In the genomic region with DNA sequence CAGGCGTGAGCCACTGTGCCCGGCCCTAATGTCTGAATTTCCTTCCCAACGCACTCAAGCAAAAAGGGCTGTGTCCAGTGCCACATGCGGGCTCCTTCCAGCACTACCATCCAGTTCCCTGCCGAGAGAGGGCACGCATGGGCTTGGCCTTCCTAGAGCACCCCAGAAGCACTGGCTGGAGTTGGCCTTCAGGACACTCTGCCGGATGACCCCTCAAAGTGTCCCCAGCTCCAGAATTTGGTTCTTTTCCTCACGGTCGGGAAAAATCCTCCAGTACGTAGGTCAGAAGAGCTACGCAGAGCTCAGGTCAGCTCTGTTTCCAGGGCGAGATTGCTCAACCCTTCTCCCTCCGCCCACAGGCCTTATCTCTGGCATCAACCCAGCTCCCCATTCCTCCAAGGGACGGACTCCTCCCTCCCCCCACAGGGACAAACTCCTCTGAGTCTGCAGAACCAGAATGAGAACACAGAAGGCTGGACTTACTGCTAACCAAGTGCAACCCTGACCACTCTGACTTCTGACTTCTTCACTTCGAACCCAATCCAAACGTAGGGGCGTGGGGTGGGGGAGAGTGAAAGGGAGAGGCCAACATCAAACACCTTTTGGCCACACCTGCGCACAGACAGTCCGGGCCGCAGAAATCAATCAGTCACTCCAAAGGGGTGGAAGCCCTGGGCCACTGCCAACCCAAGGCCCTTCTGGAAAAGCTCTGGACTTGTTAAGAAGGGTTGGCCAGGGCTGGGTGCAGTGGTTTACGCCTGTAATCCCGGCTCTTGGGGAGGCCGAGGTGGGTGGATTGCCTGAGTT, we compare ENCODE assay signal across 9 cellular contexts. TPM values are rescaled to one million over a fixed set of nuclear protein-coding genes. Genes with fewer than 3 reads are reported as not detected.
DNase-seq lines count a peak whose midpoint lies in the region; ATAC-seq and TF ChIP-seq lines count a peak whose summit lies in the region.
"Had no signal": no experiment of that assay in that cellular context is flagged by ENCODE, and none has a peak within 500 bp of the region (broad histone marks: within the 10 kb centered on the region; RNA-seq: fewer than 3 reads in every experiment).

No MANE protein-coding gene starts in this region.

- H3K4me1 ChIP-seq in colonic mucosa (peaks cover 23% of the 10 kb centered on the region), lung (ENCODE audit: control insufficient read depth in 2 of 2, insufficient read depth in 2 of 2, low read length in 2 of 2) (peaks cover 21 to 29% of the 10 kb centered on the region in 2 donors), vagina (peaks cover 77% of the 10 kb centered on the region)

- peak; percentile 2 for ATAC-seq in lung (ENCODE audit: insufficient read depth, low FRiP score)

- intact Hi-C loops in colonic mucosa (cut with DNase I) (no loop called here), vagina (cut with DNase I) (loop anchor here (10.0 kb wide), 1 partner anchor 113 kb away; the partner anchor contains the start of gene COG1)

- no peaks in the 10 kb centered on the region for H3K36me3 ChIP-seq in colonic mucosa
- H3K36me3 ChIP-seq in lung (ENCODE audit: control insufficient read depth in 2 of 2, insufficient read depth in 2 of 2, low read length in 2 of 2): peaks cover 0 to 3% of the 10 kb centered on the region in 2 donors
- no peaks in the 10 kb centered on the region for H3K36me3 ChIP-seq in vagina
- peaks cover 25% of the 10 kb centered on the region for H3K36me3 ChIP-seq in WERI-Rb-1

- 35 to 55% methylated on average over 23 of the region's 23 CpGs for WGBS in lung, 2 donors

- DNase-seq in DMS 273 (lab: John Stamatoyannopoulos, UW; ENCODE audit: unreplicated experiment) (peak; percentile 76), DMS 273 treated with DMSO at 0.1 percent for 48 hours (lab: John Stamatoyannopoulos, UW) (no peak), colonic mucosa (peak; percentile 96), lung (ENCODE audit: low spot score) (peak; percentile 95), vagina (ENCODE audit: extremely low spot score in 2 of 2) (no peak), WERI-Rb-1 (no peak)
- no peak for DNase-seq in activated naive CD4-positive, alpha-beta T cell treated with anti-CD3 and anti-CD28 coated beads, Interleukin-2, amount 50 U/mL, for 16 hours
- DNase-seq in activated effector memory CD4-positive, alpha-beta T cell treated with anti-CD3 and anti-CD28 coated beads, Interleukin-2, amount 50 U/mL, for 16 hours: no peak

- H3K4me3 ChIP-seq in colonic mucosa: no peak overlapping the region
- H3K4me3 ChIP-seq in lung: no peak overlapping the region
- peak overlapping the region; percentile 48 to 99 for H3K4me3 ChIP-seq in vagina
- H3K4me3 ChIP-seq in WERI-Rb-1 (ENCODE audit: low read depth, low read length): no peak overlapping the region

- peak overlapping the region; percentile 40 to 66 for H3K9ac ChIP-seq in colonic mucosa (ENCODE audit: low read depth in 2 of 2, low read length in 2 of 2)

- H3K9me3 ChIP-seq in colonic mucosa (no peaks in the 10 kb centered on the region), lung (ENCODE audit: control insufficient read depth in 2 of 2, insufficient read depth in 1 of 2, low read length in 1 of 2) (no peaks in the 10 kb centered on the region), vagina (no peaks in the 10 kb centered on the region), WERI-Rb-1 (ENCODE audit: severe bottlenecking) (no peaks in the 10 kb centered on the region)

- H3K27me3 ChIP-seq in colonic mucosa (no peaks in the 10 kb centered on the region), lung (ENCODE audit: control insufficient read depth, insufficient read depth) (no peaks in the 10 kb centered on the region), vagina (no peaks in the 10 kb centered on the region), WERI-Rb-1 (ENCODE audit: insufficient read depth, low read depth, severe bottlenecking) (no peaks in the 10 kb centered on the region)

- H3K27ac ChIP-seq in colonic mucosa: peak overlapping the region; percentile 98
- peak overlapping the region; percentile 75 to 99 for H3K27ac ChIP-seq in lung (ENCODE audit: low read depth in 1 of 2, low read length in 1 of 2)
- peak overlapping the region; percentile 100 for H3K27ac ChIP-seq in vagina
- H3K27ac ChIP-seq in WERI-Rb-1: no peak overlapping the region
- H3K27ac ChIP-seq: 22Rv1 had no signal

- no peak for TF ChIP-seq CTCF in colonic mucosa (IDR thresholded peaks at IDR 0.05)
- TF ChIP-seq CTCF in lung (IDR thresholded peaks at IDR 0.05; ENCODE audit: control extremely low read depth, extremely low read depth): no peak
- no peak for TF ChIP-seq CTCF in vagina (IDR thresholded peaks at IDR 0.05)
- TF ChIP-seq CTCF in WERI-Rb-1 (IDR thresholded peaks at IDR 0.05; ENCODE audit: low read depth, low read length): no peak

- TF ChIP-seq POLR2A in vagina (IDR thresholded peaks at IDR 0.05): peak in 1 of 2 donors; percentile 14

RNA-seq across cellular contexts. Expression of gene CDC42EP4, which starts 3.6 kb away (rescaled TPM):
- total RNA-seq in colonic mucosa (10 to 100 TPM; 52.8 to 65.3 TPM), lung (10 to 100 TPM; 52.0 to 56.2 TPM), vagina (73.7 TPM)
- polyA plus RNA-seq in lung: 10 to 100 TPM; 18.6 to 52.2 TPM

RNA-seq across cellular contexts. Expression of gene CPSF4L, which starts 46.5 kb away (rescaled TPM):
- not detected for total RNA-seq in colonic mucosa
- not detected for total RNA-seq in lung
- not detected for polyA plus RNA-seq in lung
- not detected for total RNA-seq in vagina

Comparison
In these comparisons a context has a peak if more than half of its experiments do, and no peak if none do; other contexts are left out.
1. DNase-seq: peak in DMS 273 (single experiment), colonic mucosa (single experiment) and lung (single experiment); none in DMS 273 treated with DMSO at 0.1 percent for 48 hours (single experiment), vagina (0 of 2), activated naive CD4-positive, alpha-beta T cell treated with anti-CD3 and anti-CD28 coated beads, Interleukin-2, amount 50 U/mL, for 16 hours (single experiment), WERI-Rb-1 (single experiment) and activated effector memory CD4-positive, alpha-beta T cell treated with anti-CD3 and anti-CD28 coated beads, Interleukin-2, amount 50 U/mL, for 16 hours (single experiment).
2. H3K4me3 ChIP-seq: peak in vagina (2 of 2); none in colonic mucosa (single experiment), lung (single experiment) and WERI-Rb-1 (single experiment).